In genomic region chr14:20848316-20848954, GRCh38 we compare ENCODE assay signal across 1 cellular context.
TF ChIP-seq lines count a peak whose summit lies in the region.

No MANE protein-coding gene starts in this region.

TF ChIP-seq in H1, 55 proteins besides CTCF, POLR2A, EP300 and RAD21:
- TF ChIP-seq CHD2 (IDR thresholded peaks at IDR 0.05; ENCODE audit: low read length) (no peak), NANOG (IDR thresholded peaks at IDR 0.05; ENCODE audit: insufficient read depth, low read depth, low read length, poor library complexity, severe bottlenecking) (no peak), POLR2AphosphoS5 (IDR thresholded peaks at IDR 0.05; ENCODE audit: low read depth, low read length) (no peak), KDM4A (IDR thresholded peaks at IDR 0.05; ENCODE audit: low read depth, low read length, severe bottlenecking) (no peak), SP1 (IDR thresholded peaks at IDR 0.05; ENCODE audit: low read depth, low read length) (no peak), RBBP5 (IDR thresholded peaks at IDR 0.05; ENCODE audit: borderline replicate concordance, low read depth, low read length) (no peak), ZNF274 (IDR thresholded peaks at IDR 0.05; ENCODE audit: borderline replicate concordance, extremely low read depth, low read length) (no peak), EZH2 (IDR thresholded peaks at IDR 0.05; ENCODE audit: low read depth, low read length, severe bottlenecking) (no peak), TCF12 (IDR thresholded peaks at IDR 0.05; ENCODE audit: low read depth, low read length) (no peak), JUND (IDR thresholded peaks at IDR 0.05; ENCODE audit: low read length) (no peak), RXRA (IDR thresholded peaks at IDR 0.05; ENCODE audit: insufficient read depth, low read depth, low read length) (no peak), RFX5 (IDR thresholded peaks at IDR 0.05; ENCODE audit: borderline replicate concordance, low read depth, low read length) (no peak), BRCA1 (IDR thresholded peaks at IDR 0.05; ENCODE audit: low read depth, low read length) (no peak)
